In the genomic region with DNA sequence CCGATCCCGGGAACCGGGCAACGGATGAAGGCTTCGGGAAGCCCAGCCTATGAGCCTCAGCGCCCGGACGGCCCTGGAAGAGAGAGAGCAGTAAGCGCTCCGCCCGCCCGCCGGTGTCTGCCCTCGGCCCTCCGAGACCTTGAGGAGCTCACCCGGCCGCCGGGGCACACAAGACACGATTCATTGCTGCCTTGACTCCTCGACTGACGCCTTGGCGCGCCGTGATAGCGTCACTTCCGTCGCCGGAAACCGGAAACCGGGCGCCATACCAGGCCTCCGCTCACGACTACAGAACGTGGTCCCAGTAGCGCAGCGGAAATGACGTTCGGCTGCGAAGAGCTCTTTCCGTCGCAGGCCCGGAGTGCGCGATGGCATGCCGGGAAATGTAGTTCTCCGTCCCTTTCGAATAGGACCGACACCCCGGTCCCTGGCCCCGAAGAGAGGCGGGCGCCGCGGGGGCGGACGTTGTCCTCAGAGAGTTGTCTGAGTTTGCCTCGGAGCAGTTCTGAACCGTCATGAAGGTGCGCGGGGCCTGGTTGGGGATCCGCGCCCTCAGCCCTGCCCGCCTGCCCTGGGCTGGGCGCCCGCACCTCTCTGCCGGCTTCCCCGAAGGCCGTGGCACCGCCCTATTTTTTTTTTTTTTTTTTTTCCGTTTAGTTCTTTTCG, we compare ENCODE assay signal across 8 cellular contexts. TPM values are rescaled to one million over a fixed set of nuclear protein-coding genes. Genes with fewer than 3 reads are reported as not detected.
DNase-seq lines count a peak whose midpoint lies in the region; ATAC-seq and TF ChIP-seq lines count a peak whose summit lies in the region.

A gene (minus strand): TSS at position 208 of the 666 bp plus-strand sequence. CDS start 24 bp downstream, at position 184.

- peak within 1 kb of the TSS; percentile 95 to 99 for H3K27ac Mint-ChIP-seq in activated naive CD4-positive, alpha-beta T cell treated with anti-CD3 and anti-CD28 coated beads, Interleukin-2, amount 50 U/mL, for 72 hours

- no peaks in the 10 kb centered on the region for H3K9me3 Mint-ChIP-seq in activated naive CD4-positive, alpha-beta T cell treated with anti-CD3 and anti-CD28 coated beads, Interleukin-2, amount 50 U/mL, for 72 hours

- TF ChIP-seq CTCF in GM06990 (IDR thresholded peaks at IDR 0.05; ENCODE audit: insufficient read depth, low read length, poor library complexity, severe bottlenecking) (no peak), omental fat pad (IDR thresholded peaks at IDR 0.05) (no peak), thoracic aorta (IDR thresholded peaks at IDR 0.05) (no peak)

- H3K4me3 ChIP-seq in GM06990 (replicated peaks; ENCODE audit: low read depth, low read length) (peak within 1 kb of the TSS; percentile 100), thoracic aorta (peak within 1 kb of the TSS; percentile 83)

- H3K36me3 ChIP-seq in GM06990 (ENCODE audit: control insufficient read depth, insufficient read depth, low read length) (no peaks in the 10 kb centered on the region), thoracic aorta (no peaks in the 10 kb centered on the region)

- peak; percentile 98 for DNase-seq in GM06990 (ENCODE audit: extremely low read depth, insufficient read length)
- DNase-seq in NCI-H1092 (lab: John Stamatoyannopoulos, UW), result peak; percentile 99
- DNase-seq in activated naive CD4-positive, alpha-beta T cell treated with anti-CD3 and anti-CD28 coated beads, Interleukin-2, amount 50 U/mL, for 72 hours (ENCODE audit: low spot score in 2 of 2), result peak; percentile 97 to 99
- DNase-seq in glomerular endothelial cell (ENCODE audit: extremely low read depth, low read depth, low spot score), result peak; percentile 90
- peak; percentile 99 for DNase-seq in omental fat pad (ENCODE audit: low spot score)
- DNase-seq in thoracic aorta (ENCODE audit: low spot score), result peak; percentile 95

- peaks cover 7 to 22% of the 10 kb centered on the region in 2 donors for H3K4me1 ChIP-seq in thoracic aorta (ENCODE audit: control insufficient read depth in 1 of 2, low read depth in 2 of 2)

- no peaks in the 10 kb centered on the region for H3K27me3 ChIP-seq in GM06990 (replicated peaks; ENCODE audit: control insufficient read depth, insufficient read depth, low read length)
- H3K27me3 ChIP-seq in thoracic aorta (replicated peaks; ENCODE audit: insufficient read depth), result no peaks in the 10 kb centered on the region

- H3K27ac ChIP-seq in thoracic aorta, result peak within 1 kb of the TSS; percentile 97 to 98

- ATAC-seq in HG02588 (IDR thresholded peaks at IDR 0.05; ENCODE audit: unreplicated experiment), result peak; percentile 83
- ATAC-seq in SK-N-SH treated with all-trans-retinoic acid at 6 μM for 48 hours, result peak; percentile 95
- peak; percentile 95 for ATAC-seq in activated naive CD4-positive, alpha-beta T cell treated with anti-CD3 and anti-CD28 coated beads, Interleukin-2, amount 50 U/mL, for 72 hours
- peak; percentile 98 for ATAC-seq in omental fat pad (ENCODE audit: low FRiP score)
- ATAC-seq in thoracic aorta (ENCODE audit: insufficient number of reproducible peaks, low FRiP score, low read depth), result peak; percentile 93

- no peaks in the 10 kb centered on the region for H3K36me3 Mint-ChIP-seq in activated naive CD4-positive, alpha-beta T cell treated with anti-CD3 and anti-CD28 coated beads, Interleukin-2, amount 50 U/mL, for 72 hours

- no peaks in the 10 kb centered on the region for H3K9me3 ChIP-seq in thoracic aorta

TF ChIP-seq in SK-N-SH treated with all-trans-retinoic acid at 6 μM for 48 hours, 23 proteins besides CTCF, POLR2A, EP300 and RAD21:
- TF ChIP-seq TOX (CRISPR knock-in tag; IDR thresholded peaks at IDR 0.05; ENCODE audit: borderline replicate concordance) (no peak), ZFP30 (CRISPR knock-in tag; IDR thresholded peaks at IDR 0.05) (no peak), RARB (CRISPR knock-in tag; IDR thresholded peaks at IDR 0.05) (no peak), ISL1 (CRISPR knock-in tag; IDR thresholded peaks at IDR 0.05) (no peak), SNAI2 (CRISPR knock-in tag; IDR thresholded peaks at IDR 0.05) (0 out of 2 replicates have a peak, but pooled peaks have one; percentile 21), ARNTL (CRISPR knock-in tag; IDR thresholded peaks at IDR 0.05; ENCODE audit: borderline replicate concordance, low read depth) (no peak), TCF4 (CRISPR knock-in tag; IDR thresholded peaks at IDR 0.05; ENCODE audit: borderline replicate concordance) (no peak), ESRRG (CRISPR knock-in tag; IDR thresholded peaks at IDR 0.05) (no peak), GLIS3 (CRISPR knock-in tag; IDR thresholded peaks at IDR 0.05) (no peak), CSDC2 (CRISPR knock-in tag; IDR thresholded peaks at IDR 0.05) (no peak), ZC3H10 (CRISPR knock-in tag; IDR thresholded peaks at IDR 0.05) (no peak), PPARA (CRISPR knock-in tag; IDR thresholded peaks at IDR 0.05; ENCODE audit: borderline replicate concordance) (no peak), ZNF8 (CRISPR knock-in tag; IDR thresholded peaks at IDR 0.05) (no peak)
- TF ChIP-seq, protein P1, sequence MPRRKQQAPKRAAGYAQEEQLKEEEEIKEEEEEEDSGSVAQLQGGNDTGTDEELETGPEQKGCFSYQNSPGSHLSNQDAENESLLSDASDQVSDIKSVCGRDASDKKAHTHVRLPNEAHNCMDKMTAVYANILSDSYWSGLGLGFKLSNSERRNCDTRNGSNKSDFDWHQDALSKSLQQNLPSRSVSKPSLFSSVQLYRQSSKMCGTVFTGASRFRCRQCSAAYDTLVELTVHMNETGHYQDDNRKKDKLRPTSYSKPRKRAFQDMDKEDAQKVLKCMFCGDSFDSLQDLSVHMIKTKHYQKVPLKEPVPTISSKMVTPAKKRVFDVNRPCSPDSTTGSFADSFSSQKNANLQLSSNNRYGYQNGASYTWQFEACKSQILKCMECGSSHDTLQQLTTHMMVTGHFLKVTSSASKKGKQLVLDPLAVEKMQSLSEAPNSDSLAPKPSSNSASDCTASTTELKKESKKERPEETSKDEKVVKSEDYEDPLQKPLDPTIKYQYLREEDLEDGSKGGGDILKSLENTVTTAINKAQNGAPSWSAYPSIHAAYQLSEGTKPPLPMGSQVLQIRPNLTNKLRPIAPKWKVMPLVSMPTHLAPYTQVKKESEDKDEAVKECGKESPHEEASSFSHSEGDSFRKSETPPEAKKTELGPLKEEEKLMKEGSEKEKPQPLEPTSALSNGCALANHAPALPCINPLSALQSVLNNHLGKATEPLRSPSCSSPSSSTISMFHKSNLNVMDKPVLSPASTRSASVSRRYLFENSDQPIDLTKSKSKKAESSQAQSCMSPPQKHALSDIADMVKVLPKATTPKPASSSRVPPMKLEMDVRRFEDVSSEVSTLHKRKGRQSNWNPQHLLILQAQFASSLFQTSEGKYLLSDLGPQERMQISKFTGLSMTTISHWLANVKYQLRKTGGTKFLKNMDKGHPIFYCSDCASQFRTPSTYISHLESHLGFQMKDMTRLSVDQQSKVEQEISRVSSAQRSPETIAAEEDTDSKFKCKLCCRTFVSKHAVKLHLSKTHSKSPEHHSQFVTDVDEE (CRISPR knock-in tag; IDR thresholded peaks at IDR 0.05), result 0 out of 2 replicates have a peak, but pooled peaks have one; percentile 60
- TF ChIP-seq, protein P2, sequence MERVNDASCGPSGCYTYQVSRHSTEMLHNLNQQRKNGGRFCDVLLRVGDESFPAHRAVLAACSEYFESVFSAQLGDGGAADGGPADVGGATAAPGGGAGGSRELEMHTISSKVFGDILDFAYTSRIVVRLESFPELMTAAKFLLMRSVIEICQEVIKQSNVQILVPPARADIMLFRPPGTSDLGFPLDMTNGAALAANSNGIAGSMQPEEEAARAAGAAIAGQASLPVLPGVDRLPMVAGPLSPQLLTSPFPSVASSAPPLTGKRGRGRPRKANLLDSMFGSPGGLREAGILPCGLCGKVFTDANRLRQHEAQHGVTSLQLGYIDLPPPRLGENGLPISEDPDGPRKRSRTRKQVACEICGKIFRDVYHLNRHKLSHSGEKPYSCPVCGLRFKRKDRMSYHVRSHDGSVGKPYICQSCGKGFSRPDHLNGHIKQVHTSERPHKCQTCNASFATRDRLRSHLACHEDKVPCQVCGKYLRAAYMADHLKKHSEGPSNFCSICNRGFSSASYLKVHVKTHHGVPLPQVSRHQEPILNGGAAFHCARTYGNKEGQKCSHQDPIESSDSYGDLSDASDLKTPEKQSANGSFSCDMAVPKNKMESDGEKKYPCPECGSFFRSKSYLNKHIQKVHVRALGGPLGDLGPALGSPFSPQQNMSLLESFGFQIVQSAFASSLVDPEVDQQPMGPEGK (CRISPR knock-in tag; IDR thresholded peaks at IDR 0.05; ENCODE audit: borderline replicate concordance), result no peak

RNA-seq across cellular contexts. Expression of the gene that starts here (rescaled TPM):
- total RNA-seq in activated naive CD4-positive, alpha-beta T cell treated with anti-CD3 and anti-CD28 coated beads, Interleukin-2, amount 50 U/mL, for 72 hours, result 10 to 100 TPM; 12.4 to 15.2 TPM
- total RNA-seq in glomerular endothelial cell, result 9.4 and 18.7 TPM in 2 replicates
- 10 to 100 TPM; 11.9 to 24.1 (median 14.4) TPM for total RNA-seq in omental fat pad
- 10 to 100 TPM; 15.2 to 19.3 TPM for total RNA-seq in thoracic aorta

Comparison
In these comparisons a context has a peak if more than half of its experiments do, and no peak if none do; other contexts are left out.
1. Peak in every context shown above with its lines: DNase-seq, ATAC-seq, H3K4me3 ChIP-seq and H3K27ac ChIP-seq.